ENCODE assay signal across 9 cellular contexts in genomic region chr7:134669845-134670373, GRCh38. TPM values are rescaled to one million over a fixed set of nuclear protein-coding genes. Genes with fewer than 3 reads are reported as not detected.
DNase-seq lines count a peak whose midpoint lies in the region; ATAC-seq and TF ChIP-seq lines count a peak whose summit lies in the region.
"Had no signal": no experiment of that assay in that cellular context is flagged by ENCODE, and none has a peak within 500 bp of the region (broad histone marks: within the 10 kb centered on the region; RNA-seq: fewer than 3 reads in every experiment).

No MANE protein-coding gene starts in this region.

- no peaks in the 10 kb centered on the region for H3F3A ChIP-seq in neural cell (ENCODE audit: insufficient read depth, low read length, poor library complexity, severe bottlenecking)

- H4K20me1 ChIP-seq in BLaER1 (no peaks in the 10 kb centered on the region), neural cell (ENCODE audit: insufficient read depth) (no peaks in the 10 kb centered on the region)

- H3K27ac ChIP-seq in BLaER1 (peak overlapping the region; percentile 71), neural cell (ENCODE audit: low read length) (no peak overlapping the region), upper lobe of left lung (peak overlapping the region in 2 of 4 donors; percentile 5 to 17)
- H3K27ac ChIP-seq: ovary had no signal

- H3K4me3 ChIP-seq in BLaER1: peak overlapping the region; percentile 53
- peak overlapping the region; percentile 8 for H3K4me3 ChIP-seq in neural cell (ENCODE audit: low read length)
- no peak overlapping the region for H3K4me3 ChIP-seq in upper lobe of left lung
- H3K4me3 ChIP-seq: ovary had no signal

- TF ChIP-seq CTCF in chondrocyte (IDR thresholded peaks at IDR 0.05) (no peak), neural cell (IDR thresholded peaks at IDR 0.05; ENCODE audit: poor library complexity, severe bottlenecking) (no peak), upper lobe of left lung (IDR thresholded peaks at IDR 0.05) (no peak)

- H3K27me3 ChIP-seq in BLaER1: no peaks in the 10 kb centered on the region
- H3K27me3 ChIP-seq in neural cell (ENCODE audit: insufficient read depth, low read depth, low read length): no peaks in the 10 kb centered on the region
- H3K27me3 ChIP-seq in upper lobe of left lung: no peaks in the 10 kb centered on the region
- H3K27me3 ChIP-seq: ovary had no signal

- peak; percentile 46 to 95 (median 71) for DNase-seq in NCI-H1417 (lab: John Stamatoyannopoulos, UW)
- DNase-seq in chondrocyte (ENCODE audit: low spot score): no peak
- DNase-seq in upper lobe of left lung: peak in 1 of 2 donors; percentile 69
- DNase-seq in SKM-1 treated with dmso at 0.1 percent for 144 hours (lab: John Stamatoyannopoulos, UW; ENCODE audit: unreplicated experiment): no peak

- H3K79me2 ChIP-seq in neural cell (replicated peaks; ENCODE audit: insufficient read depth, low read length): peaks cover 2% of the 10 kb centered on the region

- peak overlapping the region; percentile 42; the same call in 1 of the 2 replicates for H3K9ac ChIP-seq in BLaER1
- no peak overlapping the region for H3K9ac ChIP-seq in neural cell (ENCODE audit: low read length)

- peak overlapping the region; percentile 40 for H3K4me3 Mint-ChIP-seq in chondrocyte (ENCODE audit: unreplicated experiment)

- peaks cover 27% of the 10 kb centered on the region for H3K4me1 Mint-ChIP-seq in chondrocyte (ENCODE audit: low read depth)

- no peaks in the 10 kb centered on the region for H3K9me2 ChIP-seq in neural cell (ENCODE audit: insufficient read depth, low read length)

- H3K36me3 ChIP-seq in BLaER1 (peaks cover 19% of the 10 kb centered on the region), neural cell (ENCODE audit: insufficient read depth, low read length) (no peaks in the 10 kb centered on the region), upper lobe of left lung (peaks cover 0 to 6% (median 0%) of the 10 kb centered on the region in 4 donors)
- H3K36me3 ChIP-seq: ovary had no signal

- no peak for TF ChIP-seq RAD21 in neural cell (conservative IDR thresholded peaks at IDR 0.05)

- peak overlapping the region; percentile 74 for H3K4me2 ChIP-seq in BLaER1
- no peak overlapping the region for H3K4me2 ChIP-seq in neural cell (ENCODE audit: low read length)

- no peak overlapping the region for H2AFZ ChIP-seq in neural cell (ENCODE audit: low read depth, low read length)

- no peak for TF ChIP-seq POLR2A in upper lobe of left lung (IDR thresholded peaks at IDR 0.05)

- H3K9me3 Mint-ChIP-seq in chondrocyte (ENCODE audit: low read depth): peaks cover 7% of the 10 kb centered on the region

- WGBS in upper lobe of left lung, 2 donors: 10 to 28% methylated on average over 8 of the region's 8 CpGs

- H3K27me3 Mint-ChIP-seq in chondrocyte (ENCODE audit: low read depth): no peaks in the 10 kb centered on the region

- ATAC-seq in GM21723 (IDR thresholded peaks at IDR 0.05; ENCODE audit: unreplicated experiment) (peak; percentile 59), upper lobe of left lung (ENCODE audit: low FRiP score in 2 of 2) (peak; percentile 34 to 77)
- peak; percentile 81 to 83 for ATAC-seq in activated CD4-positive, CD25-positive, alpha-beta regulatory T cell treated with anti-CD3 and anti-CD28 coated beads, Interleukin-2, amount 50 U/mL, for 24 hours

- H3K36me3 Mint-ChIP-seq in chondrocyte (ENCODE audit: low read depth): peaks cover 12% of the 10 kb centered on the region

- TF ChIP-seq EP300 in neural cell (conservative IDR thresholded peaks at IDR 0.05; ENCODE audit: poor library complexity, severe bottlenecking): no peak
- peak in 2 of 4 donors; percentile 67 to 78 for TF ChIP-seq EP300 in upper lobe of left lung (IDR thresholded peaks at IDR 0.05)

- H3K9me3 ChIP-seq in BLaER1: peaks cover 17% of the 10 kb centered on the region
- peaks cover 6% of the 10 kb centered on the region for H3K9me3 ChIP-seq in neural cell (ENCODE audit: low read length)
- H3K9me3 ChIP-seq in upper lobe of left lung: no peaks in the 10 kb centered on the region
- H3K9me3 ChIP-seq: ovary had no signal

- peaks cover 46% of the 10 kb centered on the region for H3K4me1 ChIP-seq in BLaER1
- peaks cover 9 to 24% (median 16%) of the 10 kb centered on the region in 4 donors for H3K4me1 ChIP-seq in upper lobe of left lung

- H3K27ac Mint-ChIP-seq in chondrocyte (ENCODE audit: unreplicated experiment): peak overlapping the region; percentile 88

TF ChIP-seq in neural cell, 6 proteins besides CTCF, POLR2A, EP300 and RAD21:
- TF ChIP-seq MXI1 (conservative IDR thresholded peaks at IDR 0.05; ENCODE audit: poor library complexity, severe bottlenecking) (no peak), POLR2AphosphoS5 (IDR thresholded peaks at IDR 0.05) (no peak), TAF1 (IDR thresholded peaks at IDR 0.05; ENCODE audit: low read depth) (no peak), SMC3 (conservative IDR thresholded peaks at IDR 0.05; ENCODE audit: poor library complexity) (no peak), EZH2 (IDR thresholded peaks at IDR 0.05; ENCODE audit: borderline replicate concordance, insufficient read depth, low read length, poor library complexity, severe bottlenecking) (no peak)
- TF ChIP-seq, protein P1, sequence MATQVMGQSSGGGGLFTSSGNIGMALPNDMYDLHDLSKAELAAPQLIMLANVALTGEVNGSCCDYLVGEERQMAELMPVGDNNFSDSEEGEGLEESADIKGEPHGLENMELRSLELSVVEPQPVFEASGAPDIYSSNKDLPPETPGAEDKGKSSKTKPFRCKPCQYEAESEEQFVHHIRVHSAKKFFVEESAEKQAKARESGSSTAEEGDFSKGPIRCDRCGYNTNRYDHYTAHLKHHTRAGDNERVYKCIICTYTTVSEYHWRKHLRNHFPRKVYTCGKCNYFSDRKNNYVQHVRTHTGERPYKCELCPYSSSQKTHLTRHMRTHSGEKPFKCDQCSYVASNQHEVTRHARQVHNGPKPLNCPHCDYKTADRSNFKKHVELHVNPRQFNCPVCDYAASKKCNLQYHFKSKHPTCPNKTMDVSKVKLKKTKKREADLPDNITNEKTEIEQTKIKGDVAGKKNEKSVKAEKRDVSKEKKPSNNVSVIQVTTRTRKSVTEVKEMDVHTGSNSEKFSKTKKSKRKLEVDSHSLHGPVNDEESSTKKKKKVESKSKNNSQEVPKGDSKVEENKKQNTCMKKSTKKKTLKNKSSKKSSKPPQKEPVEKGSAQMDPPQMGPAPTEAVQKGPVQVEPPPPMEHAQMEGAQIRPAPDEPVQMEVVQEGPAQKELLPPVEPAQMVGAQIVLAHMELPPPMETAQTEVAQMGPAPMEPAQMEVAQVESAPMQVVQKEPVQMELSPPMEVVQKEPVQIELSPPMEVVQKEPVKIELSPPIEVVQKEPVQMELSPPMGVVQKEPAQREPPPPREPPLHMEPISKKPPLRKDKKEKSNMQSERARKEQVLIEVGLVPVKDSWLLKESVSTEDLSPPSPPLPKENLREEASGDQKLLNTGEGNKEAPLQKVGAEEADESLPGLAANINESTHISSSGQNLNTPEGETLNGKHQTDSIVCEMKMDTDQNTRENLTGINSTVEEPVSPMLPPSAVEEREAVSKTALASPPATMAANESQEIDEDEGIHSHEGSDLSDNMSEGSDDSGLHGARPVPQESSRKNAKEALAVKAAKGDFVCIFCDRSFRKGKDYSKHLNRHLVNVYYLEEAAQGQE (IDR thresholded peaks at IDR 0.05; ENCODE audit: borderline replicate concordance): no peak

RNA-seq across cellular contexts. Expression of gene BPGM, which starts 23.3 kb away (rescaled TPM):
- total RNA-seq in chondrocyte (26.1 to 29.6 TPM (median 29.5 TPM) in 3 replicates), upper lobe of left lung (10 to 100 TPM in 5 of 6 donors, 1 to 10 TPM in 1; 9.5 to 30.7 (median 14.3) TPM)
- 47.5 and 57.4 TPM in 2 replicates for polyA plus RNA-seq in neural cell
- polyA minus RNA-seq in neural cell: 34.3 and 37.5 TPM in 2 replicates

Comparison
In these comparisons a context has a peak if more than half of its experiments do, and no peak if none do; other contexts are left out.
1. H3K4me3 ChIP-seq: peak in BLaER1 (single experiment) and neural cell (single experiment); none in upper lobe of left lung (0 of 4).
2. DNase-seq: peak in NCI-H1417 (3 of 3); none in chondrocyte (single experiment) and SKM-1 treated with dmso at 0.1 percent for 144 hours (single experiment).
3. Peak in every context shown above with its lines, with median percentiles within 50 percentile points of each other: ATAC-seq.